ENCODE assay signal across 8 cellular contexts in genomic region chrX:108199691-108200090, GRCh38.
A peak's percentile ranks its signal among the peaks of the same experiment; 100 is the strongest.
DNase-seq lines count a peak whose midpoint lies in the region; ATAC-seq and TF ChIP-seq lines count a peak whose summit lies in the region.

No MANE protein-coding gene starts in this region.

- no peaks in the 10 kb centered on the region for H3K9me3 ChIP-seq in heart left ventricle
- H3K9me3 ChIP-seq in SJCRH30 (replicated peaks), result no peaks in the 10 kb centered on the region
- H3K9me3 ChIP-seq in upper lobe of right lung, result no peaks in the 10 kb centered on the region
- H3K9me3 ChIP-seq in CD8-positive, alpha-beta memory T cell (ENCODE audit: low read length), result no peaks in the 10 kb centered on the region

- H3K27ac ChIP-seq in heart left ventricle (no peak overlapping the region), SJCRH30 (no peak overlapping the region), upper lobe of right lung (no peak overlapping the region)
- no peak overlapping the region for H3K27ac ChIP-seq in CD8-positive, alpha-beta memory T cell (ENCODE audit: low read depth, low read length)

- CTCF ChIA-PET in CD8-positive, alpha-beta memory T cell (lab: Charles Lee), result no interaction called here

- no peaks in the 10 kb centered on the region for H3K9me3 Mint-ChIP-seq in glutamatergic neuron (ENCODE audit: unreplicated experiment)
- no peaks in the 10 kb centered on the region for H3K9me3 Mint-ChIP-seq in CD8-positive, alpha-beta memory T cell

- DNase-seq in heart left ventricle, result no peak
- no peak for DNase-seq in cardiac septum (ENCODE audit: low spot score)
- DNase-seq in SJCRH30, result peak; percentile 8 to 39
- DNase-seq in glutamatergic neuron, result peak; percentile 24
- no peak for DNase-seq in upper lobe of right lung
- no peak for DNase-seq in omental fat pad (ENCODE audit: low spot score)
- no peak for DNase-seq in CD8-positive, alpha-beta memory T cell

- WGBS in heart left ventricle, 4 donors, result 9 to 17% (median 12%) methylated on average over 4 of the region's 4 CpGs

- peaks cover 2% of the 10 kb centered on the region for H3K27me3 Mint-ChIP-seq in glutamatergic neuron (ENCODE audit: unreplicated experiment)
- peaks cover 5 to 10% of the 10 kb centered on the region in 2 donors for H3K27me3 Mint-ChIP-seq in CD8-positive, alpha-beta memory T cell

- H3K4me1 Mint-ChIP-seq in glutamatergic neuron (ENCODE audit: low read depth, unreplicated experiment), result no peaks in the 10 kb centered on the region
- no peaks in the 10 kb centered on the region for H3K4me1 Mint-ChIP-seq in CD8-positive, alpha-beta memory T cell

- TF ChIP-seq CTCF in heart left ventricle (IDR thresholded peaks at IDR 0.05) (peak; percentile 24 to 60 (median 46)), glutamatergic neuron (IDR thresholded peaks at IDR 0.05; ENCODE audit: partially characterized antibody, unreplicated experiment) (peak; percentile 64), upper lobe of right lung (IDR thresholded peaks at IDR 0.05) (peak; percentile 50), omental fat pad (IDR thresholded peaks at IDR 0.05) (no peak)

- no peak for ATAC-seq in heart left ventricle
- ATAC-seq in HG03378 (IDR thresholded peaks at IDR 0.05; ENCODE audit: unreplicated experiment), result peak; percentile 45
- ATAC-seq in upper lobe of right lung, result peak; percentile 77
- no peak for ATAC-seq in omental fat pad (ENCODE audit: low FRiP score)

- H3K27ac Mint-ChIP-seq in glutamatergic neuron (ENCODE audit: unreplicated experiment), result no peak overlapping the region
- H3K27ac Mint-ChIP-seq in CD8-positive, alpha-beta memory T cell, result no peak overlapping the region

- no peaks in the 10 kb centered on the region for H3K4me1 ChIP-seq in heart left ventricle
- H3K4me1 ChIP-seq in SJCRH30, result no peaks in the 10 kb centered on the region
- no peaks in the 10 kb centered on the region for H3K4me1 ChIP-seq in upper lobe of right lung
- H3K4me1 ChIP-seq in CD8-positive, alpha-beta memory T cell (ENCODE audit: insufficient read depth, low read length), result no peaks in the 10 kb centered on the region

- H3K36me3 ChIP-seq in heart left ventricle, result no peaks in the 10 kb centered on the region
- no peaks in the 10 kb centered on the region for H3K36me3 ChIP-seq in SJCRH30
- H3K36me3 ChIP-seq in upper lobe of right lung, result no peaks in the 10 kb centered on the region
- H3K36me3 ChIP-seq in CD8-positive, alpha-beta memory T cell (ENCODE audit: insufficient read depth, low read length), result no peaks in the 10 kb centered on the region

- no peak for TF ChIP-seq POLR2A in heart left ventricle (IDR thresholded peaks at IDR 0.05)

- POLR2A ChIA-PET in CD8-positive, alpha-beta memory T cell (lab: Charles Lee), result no interaction called here

- H3K4me3 Mint-ChIP-seq in glutamatergic neuron (ENCODE audit: unreplicated experiment), result no peak overlapping the region
- H3K4me3 Mint-ChIP-seq in CD8-positive, alpha-beta memory T cell, result no peak overlapping the region

- H3K36me3 Mint-ChIP-seq in glutamatergic neuron (ENCODE audit: unreplicated experiment), result no peaks in the 10 kb centered on the region
- H3K36me3 Mint-ChIP-seq in CD8-positive, alpha-beta memory T cell, result no peaks in the 10 kb centered on the region

- intact Hi-C loops in heart left ventricle (cut with DNase I), result loop anchor here in 3 of 10 donors (5.0 to 10.0 kb wide), 4 partner anchors 335 to 1275 kb away; no protein-coding TSS in a partner anchor
- intact Hi-C loops in cardiac septum (cut with DNase I), result loop anchor here (10.0 kb wide), 1 partner anchor 1275 kb away; no protein-coding TSS in a partner anchor
- intact Hi-C loops in upper lobe of right lung (cut with DNase I), result no loop called here

- H3K4me3 ChIP-seq in heart left ventricle (no peak overlapping the region), SJCRH30 (no peak overlapping the region), upper lobe of right lung (no peak overlapping the region)
- H3K4me3 ChIP-seq in CD8-positive, alpha-beta memory T cell (ENCODE audit: low read length), result no peak overlapping the region

- H3K27me3 ChIP-seq in heart left ventricle (peaks cover 0 to 61% (median 0%) of the 10 kb centered on the region in 9 donors), SJCRH30 (no peaks in the 10 kb centered on the region), upper lobe of right lung (no peaks in the 10 kb centered on the region)
- H3K27me3 ChIP-seq in CD8-positive, alpha-beta memory T cell (ENCODE audit: insufficient read depth, low read length, poor library complexity, severe bottlenecking), result no peaks in the 10 kb centered on the region

Comparison
In these comparisons a context has a peak if more than half of its experiments do, and no peak if none do; other contexts are left out.
1. ATAC-seq: peak in HG03378 (single experiment) and upper lobe of right lung (single experiment); none in heart left ventricle (0 of 4) and omental fat pad (single experiment).
2. DNase-seq: peak in SJCRH30 (2 of 2) and glutamatergic neuron (single experiment); none in heart left ventricle (0 of 5), cardiac septum (single experiment), upper lobe of right lung (single experiment), omental fat pad (single experiment) and CD8-positive, alpha-beta memory T cell (0 of 5).
3. CTCF ChIP-seq: peak in heart left ventricle (12 of 12), glutamatergic neuron (single experiment) and upper lobe of right lung (single experiment); none in omental fat pad (0 of 3).